12 cellular contexts compared by ENCODE assay signal in genomic region chr4:157804986-157805385, GRCh38.
DNase-seq lines count a peak whose midpoint lies in the region; ATAC-seq and TF ChIP-seq lines count a peak whose summit lies in the region.
"Had no signal": no experiment of that assay in that cellular context is flagged by ENCODE, and none has a peak within 500 bp of the region (broad histone marks: within the 10 kb centered on the region; RNA-seq: fewer than 3 reads in every experiment).

No MANE protein-coding gene starts in this region.

- H3K4me3 Mint-ChIP-seq in T-helper 17 cell = no peak overlapping the region
- H3K4me3 Mint-ChIP-seq: stimulated activated memory B cell treated with anti-CD40 and anti-IgM and Interleukin-4, amounts not matched to agents 10 μg/mL and 1 μg/mL and 100 μg/mL, for 72 hours had no signal

- H3K27me3 Mint-ChIP-seq in T-helper 17 cell = no peaks in the 10 kb centered on the region
- H3K27me3 Mint-ChIP-seq: stimulated activated memory B cell treated with anti-CD40 and anti-IgM and Interleukin-4, amounts not matched to agents 10 μg/mL and 1 μg/mL and 100 μg/mL, for 72 hours had no signal

- no peak overlapping the region for H3K9ac ChIP-seq in fibroblast of lung (ENCODE audit: insufficient read depth, low read length)

- no peaks in the 10 kb centered on the region for H3K9me3 ChIP-seq in fibroblast of lung (ENCODE audit: control insufficient read depth, insufficient read depth, low read depth, low read length)
- H3K9me3 ChIP-seq in T-helper 17 cell (ENCODE audit: control insufficient read depth, low read length, poor library complexity, severe bottlenecking) = no peaks in the 10 kb centered on the region

- POLR2A ChIA-PET in HEK293T (lab: Yijun Ruan, JAX) (no interaction called here), RWPE1 (lab: Yijun Ruan, JAX; ENCODE audit: low non-redundant PET) (no interaction called here)

- no peak overlapping the region for H3K4me2 ChIP-seq in fibroblast of lung (ENCODE audit: extremely low read depth, insufficient read depth, low read length)

- H3K27me3 ChIP-seq in fibroblast of lung (ENCODE audit: control insufficient read depth, insufficient read depth, low read length) = no peaks in the 10 kb centered on the region

- no peaks in the 10 kb centered on the region for H3K4me1 Mint-ChIP-seq in T-helper 17 cell
- H3K4me1 Mint-ChIP-seq: stimulated activated memory B cell treated with anti-CD40 and anti-IgM and Interleukin-4, amounts not matched to agents 10 μg/mL and 1 μg/mL and 100 μg/mL, for 72 hours had no signal

- DNase-seq in HEK293T (ENCODE audit: extremely low spot score) (peak; percentile 8), RWPE1 (ENCODE audit: low spot score) (no peak), fibroblast of lung (ENCODE audit: low read depth in 2 of 2) (peak; percentile 1 to 13), renal cortical epithelial cell (ENCODE audit: low read depth) (peak; percentile 29), T-helper 17 cell (no peak)
- DNase-seq: activated CD4-positive, alpha-beta T cell treated with anti-CD3 and anti-CD28 coated beads, Interleukin-2, amount 50 U/mL, for 1 hour; central memory CD4-positive, alpha-beta T cell had no signal

- no peak overlapping the region for H3K4me3 ChIP-seq in fibroblast of lung (replicated peaks in 1 of 4; ENCODE audit: control extremely low read depth in 1 of 4, insufficient read depth in 1 of 4, low read depth in 3 of 4, low read length in 4 of 4)

- TF ChIP-seq CTCF in RWPE1 (conservative IDR thresholded peaks at IDR 0.05; ENCODE audit: low read depth) (0 out of 2 replicates have a peak, but pooled peaks have one; percentile 18), fibroblast of lung (conservative IDR thresholded peaks at IDR 0.05 in 1 of 2, IDR thresholded peaks at IDR 0.05 in 1 of 2; ENCODE audit: low read depth in 1 of 2, low read length in 2 of 2) (no peak)

- H3K36me3 Mint-ChIP-seq in T-helper 17 cell (ENCODE audit: low read depth) = no peaks in the 10 kb centered on the region
- H3K36me3 Mint-ChIP-seq: stimulated activated memory B cell treated with anti-CD40 and anti-IgM and Interleukin-4, amounts not matched to agents 10 μg/mL and 1 μg/mL and 100 μg/mL, for 72 hours had no signal

- no peaks in the 10 kb centered on the region for H3K36me3 ChIP-seq in fibroblast of lung (ENCODE audit: control insufficient read depth, insufficient read depth, low read length)

- H3K27ac Mint-ChIP-seq in T-helper 17 cell = no peak overlapping the region
- H3K27ac Mint-ChIP-seq: stimulated activated memory B cell treated with anti-CD40 and anti-IgM and Interleukin-4, amounts not matched to agents 10 μg/mL and 1 μg/mL and 100 μg/mL, for 72 hours had no signal

- no peaks in the 10 kb centered on the region for H3K79me2 ChIP-seq in fibroblast of lung (ENCODE audit: control insufficient read depth, insufficient read depth, low read length)

- no peak overlapping the region for H2AFZ ChIP-seq in fibroblast of lung (ENCODE audit: low read length)

- H3K27ac ChIP-seq in RWPE1 = no peak overlapping the region
- H3K27ac ChIP-seq in fibroblast of lung (ENCODE audit: insufficient read depth, low read length) = no peak overlapping the region

- CTCF ChIA-PET in HEK293T (lab: Yijun Ruan, JAX) (no interaction called here), RWPE1 (lab: Yijun Ruan, JAX) (interaction anchor here (1.0 kb wide), 1 partner anchor 48 kb away, joined by 3 read pairs; no protein-coding TSS in a partner anchor)

- H4K20me1 ChIP-seq in fibroblast of lung (ENCODE audit: control insufficient read depth, extremely low read depth, insufficient read depth, low read length) = no peaks in the 10 kb centered on the region

- no peaks in the 10 kb centered on the region for H3K4me1 ChIP-seq in fibroblast of lung (ENCODE audit: control insufficient read depth, extremely low read depth, insufficient read depth, low read length)

- ATAC-seq in GM18870 (IDR thresholded peaks at IDR 0.05; ENCODE audit: unreplicated experiment) (no peak), HG03139 (IDR thresholded peaks at IDR 0.05; ENCODE audit: unreplicated experiment) (no peak), GM21619 (IDR thresholded peaks at IDR 0.05; ENCODE audit: unreplicated experiment) (no peak), T-helper 17 cell (no peak)
- ATAC-seq: sciatic nerve; stimulated activated memory B cell treated with anti-CD40 and anti-IgM and Interleukin-4, amounts not matched to agents 10 μg/mL and 1 μg/mL and 100 μg/mL, for 72 hours had no signal

TF ChIP-seq in HEK293T, 16 proteins besides CTCF, POLR2A, EP300 and RAD21:
- no peak for TF ChIP-seq FOXK2 (IDR thresholded peaks at IDR 0.05)
- TF ChIP-seq LEF1 (IDR thresholded peaks at IDR 0.05; ENCODE audit: borderline replicate concordance) = no peak

Comparison
In these comparisons a context has a peak if more than half of its experiments do, and no peak if none do; other contexts are left out.
1. DNase-seq: peak in HEK293T (single experiment), fibroblast of lung (2 of 2) and renal cortical epithelial cell (single experiment); none in RWPE1 (single experiment) and T-helper 17 cell (0 of 3).